17 cellular contexts compared by ENCODE assay signal in genomic region chr6:139967497-139967896, GRCh38.
DNase-seq lines count a peak whose midpoint lies in the region; TF ChIP-seq lines count a peak whose summit lies in the region.
"Had no signal": no experiment of that assay in that cellular context is flagged by ENCODE, and none has a peak within 500 bp of the region (broad histone marks: within the 10 kb centered on the region; RNA-seq: fewer than 3 reads in every experiment).

No MANE protein-coding gene starts in this region.

- TF ChIP-seq CTCF in mammary epithelial cell (conservative IDR thresholded peaks at IDR 0.05 in 1 of 2, IDR thresholded peaks at IDR 0.05 in 1 of 2; ENCODE audit: extremely low read depth in 1 of 2, insufficient read depth in 1 of 2, low read depth in 1 of 2, low read length in 2 of 2) (no peak), MCF 10A (IDR thresholded peaks at IDR 0.05; ENCODE audit: unreplicated experiment) (no peak), choroid plexus epithelial cell (conservative IDR thresholded peaks at IDR 0.05; ENCODE audit: low read depth, low read length) (no peak), fibroblast of pulmonary artery (IDR thresholded peaks at IDR 0.05; ENCODE audit: low read length, missing control alignments) (no peak)

- H3K4me3 Mint-ChIP-seq in MCF 10A (ENCODE audit: unreplicated experiment) = no peak overlapping the region
- H3K4me3 Mint-ChIP-seq: B cell had no signal

- CTCF ChIA-PET in mammary epithelial cell (lab: Charles Lee; ENCODE audit: low non-redundant PET) = no interaction called here
- CTCF ChIA-PET in MCF 10A (lab: Yijun Ruan, JAX) = no interaction called here

- H3K27me3 ChIP-seq in mammary epithelial cell (ENCODE audit: insufficient read depth, low read length) = no peaks in the 10 kb centered on the region

- no peaks in the 10 kb centered on the region for H3K9me3 ChIP-seq in mammary epithelial cell (replicated peaks; ENCODE audit: insufficient read depth, low read length)

- H3K4me3 ChIP-seq in mammary epithelial cell (replicated peaks in 1 of 3; ENCODE audit: insufficient read depth in 1 of 3, low read depth in 2 of 3, low read length in 3 of 3) (no peak overlapping the region), choroid plexus epithelial cell (ENCODE audit: low read depth, low read length) (no peak overlapping the region), fibroblast of pulmonary artery (replicated peaks; ENCODE audit: low read depth, low read length) (no peak overlapping the region)
- H3K4me3 ChIP-seq: K562 had no signal

- H3K27ac ChIP-seq in mammary epithelial cell (ENCODE audit: insufficient read depth, low read depth, low read length) = no peak overlapping the region

- DNase-seq in mammary epithelial cell (no peak), MCF 10A (ENCODE audit: unreplicated experiment) (no peak), choroid plexus epithelial cell (ENCODE audit: low read depth) (peak; percentile 41), fibroblast of pulmonary artery (ENCODE audit: low read depth) (peak; percentile 52), stromal cell of bone marrow (ENCODE audit: low read depth) (peak; percentile 16), NCI-H187 treated with DMSO at 0.1 percent for 48 hours (lab: John Stamatoyannopoulos, UW) (no peak), NCI-H345 treated with DMSO at 0.1 percent for 48 hours (lab: John Stamatoyannopoulos, UW; ENCODE audit: unreplicated experiment) (no peak), NCI-H2171 (lab: John Stamatoyannopoulos, UW) (no peak)
- DNase-seq: 8988T, DMS79 treated with DMSO at 0.1 percent for 48 hours, MV-4-11, NCI-H1930, NCI-H345, NCI-H526, PC-3 had no signal

- no peak overlapping the region for H3K4me2 ChIP-seq in mammary epithelial cell (ENCODE audit: insufficient read depth, low read depth, low read length)

- in situ Hi-C loops in mammary epithelial cell (cut with MboI; ENCODE audit: low sequenced_read_pairs in 2 of 2) = no loop called here

- H3K27ac Mint-ChIP-seq in MCF 10A (ENCODE audit: low read depth, unreplicated experiment) = no peak overlapping the region
- H3K27ac Mint-ChIP-seq: B cell had no signal

- peak overlapping the region; percentile 39 for H2AFZ ChIP-seq in mammary epithelial cell (ENCODE audit: low read depth, low read length)

- peaks cover 12% of the 10 kb centered on the region for H3K4me1 Mint-ChIP-seq in MCF 10A (ENCODE audit: insufficient read depth, unreplicated experiment)

- H3K79me2 ChIP-seq in mammary epithelial cell (ENCODE audit: insufficient read depth, low read length) = no peaks in the 10 kb centered on the region

- peaks cover 15% of the 10 kb centered on the region for H3K9me3 Mint-ChIP-seq in MCF 10A (ENCODE audit: unreplicated experiment)

- dilution Hi-C loops in mammary epithelial cell (cut with HindIII; ENCODE audit: low sequenced_read_pairs) = no loop called here

- H3K9ac ChIP-seq in mammary epithelial cell (ENCODE audit: insufficient read depth, low read length) = no peak overlapping the region

- intact Hi-C loops in mammary epithelial cell (cut with micrococcal nuclease) (no loop called here), MCF 10A (cut with micrococcal nuclease) (no loop called here)

- no peaks in the 10 kb centered on the region for H4K20me1 ChIP-seq in mammary epithelial cell (ENCODE audit: insufficient read depth, low read length)

- H3K4me1 ChIP-seq in mammary epithelial cell (ENCODE audit: insufficient read depth, low read length) = peaks cover 3% of the 10 kb centered on the region

- H3K36me3 Mint-ChIP-seq in MCF 10A (ENCODE audit: insufficient read depth, unreplicated experiment) = no peaks in the 10 kb centered on the region

- POLR2A ChIA-PET in MCF 10A (lab: Yijun Ruan, JAX) = no interaction called here

- BruUV-seq in mammary epithelial cell (replicated peaks; lab: Mats Ljungman, UMichigan) = no TSS peak
- BruUV-seq in MCF 10A (replicated peaks; lab: Mats Ljungman, UMichigan) = no TSS peak

- no peaks in the 10 kb centered on the region for H3K36me3 ChIP-seq in mammary epithelial cell (ENCODE audit: insufficient read depth, low read length)

- no peaks in the 10 kb centered on the region for H3K27me3 Mint-ChIP-seq in MCF 10A (ENCODE audit: insufficient read depth, unreplicated experiment)
- H3K27me3 Mint-ChIP-seq: B cell had no signal

Comparison
In these comparisons a context has a peak if more than half of its experiments do, and no peak if none do; other contexts are left out.
1. DNase-seq: peak in choroid plexus epithelial cell (single experiment), fibroblast of pulmonary artery (single experiment) and stromal cell of bone marrow (single experiment); none in mammary epithelial cell (single experiment), MCF 10A (single experiment), NCI-H187 treated with DMSO at 0.1 percent for 48 hours (single experiment), NCI-H345 treated with DMSO at 0.1 percent for 48 hours (single experiment) and NCI-H2171 (single experiment).